In the genomic region with DNA sequence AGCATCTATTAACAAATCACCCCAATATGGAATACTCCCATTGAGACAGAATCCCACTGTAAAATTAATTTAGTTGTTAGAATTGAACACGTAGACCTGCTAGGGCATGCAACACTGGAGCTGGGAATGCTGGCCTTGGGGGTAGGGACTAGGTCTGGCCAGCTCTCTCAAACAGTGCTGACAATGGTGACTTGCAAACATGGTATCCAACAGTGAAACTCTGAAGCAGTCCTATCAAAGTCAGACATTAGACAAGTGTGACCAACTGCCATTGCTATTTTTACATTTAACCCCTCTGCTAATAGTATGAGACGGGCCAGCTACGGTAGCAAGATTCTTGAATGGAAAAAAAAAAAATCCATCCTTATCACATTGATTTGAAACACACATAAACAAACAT, we compare ENCODE assay signal across 29 cellular contexts. TPM values are rescaled to one million over a fixed set of nuclear protein-coding genes. Genes with fewer than 3 reads are reported as not detected.
DNase-seq lines count a peak whose midpoint lies in the region; ATAC-seq and FAIRE-seq lines count a peak whose summit lies in the region.
"Had no signal": no experiment of that assay in that cellular context is flagged by ENCODE, and none has a peak within 500 bp of the region (broad histone marks: within the 10 kb centered on the region; RNA-seq: fewer than 3 reads in every experiment).

No MANE protein-coding gene starts in this region.

- no peaks in the 10 kb centered on the region for H3K9me3 Mint-ChIP-seq in stimulated activated naive B cell treated with anti-CD40 and anti-IgM and Interleukin-4, amounts not matched to agents 10 μg/mL and 1 μg/mL and 100 μg/mL, for 72 hours
- H3K9me3 Mint-ChIP-seq: central memory CD8-positive, alpha-beta T cell; dendritic cell treated with granulocyte-macrophage colony-stimulating factor and Interleukin-4, amounts not matched to agents 40 ng/mL and 50 ng/mL, for 4 days; T-cell; type B pancreatic cell had no signal

- no peak overlapping the region for H3K27ac Mint-ChIP-seq in stimulated activated naive B cell treated with anti-CD40 and anti-IgM and Interleukin-4, amounts not matched to agents 10 μg/mL and 1 μg/mL and 100 μg/mL, for 72 hours
- H3K27ac Mint-ChIP-seq: dendritic cell treated with granulocyte-macrophage colony-stimulating factor and Interleukin-4, amounts not matched to agents 40 ng/mL and 50 ng/mL, for 4 days; type B pancreatic cell had no signal

- intact Hi-C loops in Right ventricle myocardium inferior (cut with DNase I) (no loop called here), cardiac septum (cut with DNase I) (no loop called here), Right ventricle myocardium superior (cut with DNase I) (no loop called here)

- H3K36me3 Mint-ChIP-seq in stimulated activated naive B cell treated with anti-CD40 and anti-IgM and Interleukin-4, amounts not matched to agents 10 μg/mL and 1 μg/mL and 100 μg/mL, for 72 hours = peaks cover 17 to 32% of the 10 kb centered on the region in 2 donors

- H3K27me3 Mint-ChIP-seq in stimulated activated naive B cell treated with anti-CD40 and anti-IgM and Interleukin-4, amounts not matched to agents 10 μg/mL and 1 μg/mL and 100 μg/mL, for 72 hours = no peaks in the 10 kb centered on the region
- H3K27me3 Mint-ChIP-seq: central memory CD8-positive, alpha-beta T cell; dendritic cell treated with granulocyte-macrophage colony-stimulating factor and Interleukin-4, amounts not matched to agents 40 ng/mL and 50 ng/mL, for 4 days; T-cell; type B pancreatic cell had no signal

- peaks cover 13 to 34% of the 10 kb centered on the region in 2 donors for H3K4me1 Mint-ChIP-seq in stimulated activated naive B cell treated with anti-CD40 and anti-IgM and Interleukin-4, amounts not matched to agents 10 μg/mL and 1 μg/mL and 100 μg/mL, for 72 hours

- no peak for FAIRE-seq in RCC 7860 (lab: Jason Lieb, UNC)
- FAIRE-seq: endometrium, kidney, pancreas had no signal

- ATAC-seq in Right ventricle myocardium inferior = peak; percentile 85
- ATAC-seq in Right ventricle myocardium superior (ENCODE audit: poor library complexity) = peak; percentile 81
- no peak for ATAC-seq in stimulated activated naive B cell treated with anti-CD40 and anti-IgM and Interleukin-4, amounts not matched to agents 10 μg/mL and 1 μg/mL and 100 μg/mL, for 72 hours (replicated peaks)
- ATAC-seq: sciatic nerve, T-cell had no signal

- DNase-seq in Right ventricle myocardium inferior (ENCODE audit: missing footprints) (no peak), cardiac septum (ENCODE audit: low spot score) (no peak), Right ventricle myocardium superior (no peak), myocyte (ENCODE audit: low read depth) (peak; percentile 61), HK-2 (ENCODE audit: unreplicated experiment) (no peak), RCC 7860 (ENCODE audit: low spot score) (no peak)
- no peak for DNase-seq in stimulated activated naive B cell treated with anti-CD40 and anti-IgM and Interleukin-4, amounts not matched to agents 10 μg/mL and 1 μg/mL and 100 μg/mL, for 72 hours
- no peak for DNase-seq in stimulated activated CD4-positive, alpha-beta T cell treated with anti-CD3 and anti-CD28 coated beads, Interleukin-15, amount 100 ng/mL, for 24 hours
- DNase-seq: activated CD4-positive, alpha-beta T cell treated with anti-CD3 and anti-CD28 coated beads, Interleukin-2, amount 50 U/mL, for 1 hour; activated CD4-positive, CD25-positive, alpha-beta regulatory T cell; activated effector memory CD4-positive, alpha-beta T cell treated with anti-CD3 and anti-CD28 coated beads, Interleukin-2, amount 50 U/mL, for 16 hours; activated T-cell treated with anti-CD3 and anti-CD28 coated beads, Interleukin-2, amount 50 U/mL, for 1 hour; DMS79; foreskin fibroblast; GDM1; IMR-90; kidney; NCI-H446 treated with DMSO at 0.1 percent for 48 hours; NCI-H82; pancreas; RPMI8226; stimulated activated CD4-positive, alpha-beta T cell treated with anti-CD3 and anti-CD28 coated beads, Interleukin-4, amount 100 ng/mL, for 4 hours; substantia nigra; T-cell had no signal

- no peak overlapping the region for H3K4me3 Mint-ChIP-seq in stimulated activated naive B cell treated with anti-CD40 and anti-IgM and Interleukin-4, amounts not matched to agents 10 μg/mL and 1 μg/mL and 100 μg/mL, for 72 hours
- H3K4me3 Mint-ChIP-seq: central memory CD8-positive, alpha-beta T cell; dendritic cell treated with granulocyte-macrophage colony-stimulating factor and Interleukin-4, amounts not matched to agents 40 ng/mL and 50 ng/mL, for 4 days; T-cell; type B pancreatic cell had no signal

RNA-seq across cellular contexts. Expression of a gene that starts 7.2 kb away (rescaled TPM):
- total RNA-seq in Right ventricle myocardium inferior (12.5 TPM), cardiac septum (18.7 TPM), Right ventricle myocardium superior (12.2 TPM), myocyte (29.1 and 34.5 TPM in 2 replicates)
- polyA plus RNA-seq in myocyte (2012) = 14.7 TPM

Comparison
In these comparisons a context has a peak if more than half of its experiments do, and no peak if none do; other contexts are left out.
1. ATAC-seq: peak in Right ventricle myocardium inferior (single experiment) and Right ventricle myocardium superior (single experiment); none in stimulated activated naive B cell treated with anti-CD40 and anti-IgM and Interleukin-4, amounts not matched to agents 10 μg/mL and 1 μg/mL and 100 μg/mL, for 72 hours (0 of 2).